In the genomic region with DNA sequence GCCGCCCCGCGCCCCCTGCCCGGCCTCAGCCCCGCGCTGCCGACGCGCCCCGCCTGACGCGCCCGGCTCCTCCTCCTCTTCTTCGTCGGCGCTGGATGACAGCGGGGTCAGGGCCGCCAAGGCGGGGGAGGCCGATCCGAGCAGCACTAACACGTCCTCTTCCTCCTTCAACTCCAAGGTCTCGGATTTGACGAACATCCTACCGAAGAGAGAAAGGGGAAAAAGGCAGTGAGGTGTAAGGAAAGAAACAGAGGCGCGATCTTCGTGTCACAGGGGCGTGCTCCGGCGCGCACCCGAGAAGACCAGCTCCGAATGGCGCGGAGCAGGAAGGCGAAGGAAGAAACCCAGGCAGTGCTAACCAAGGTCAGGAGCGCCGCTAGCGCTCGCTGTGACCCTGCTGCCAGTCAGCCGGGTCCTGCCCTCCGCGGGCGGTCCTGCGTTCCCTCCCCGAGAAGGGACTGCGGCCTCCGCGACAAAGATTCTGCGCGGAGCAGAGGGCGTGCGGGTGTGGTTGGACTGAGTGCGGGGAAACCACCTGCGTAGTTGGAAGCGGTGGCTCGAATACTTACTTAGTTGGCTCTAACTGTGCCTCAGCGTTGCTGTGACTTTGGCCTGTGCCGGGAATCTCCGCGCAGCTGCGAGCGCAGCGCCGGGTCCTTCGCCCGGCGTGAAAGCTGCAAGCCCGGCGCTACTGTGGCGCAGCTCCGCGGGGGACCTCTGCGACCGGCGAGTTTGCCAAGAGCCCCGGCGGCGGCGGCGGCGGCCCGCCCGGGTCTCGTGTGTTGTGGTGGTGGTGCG, we compare ENCODE assay signal across 8 cellular contexts.
DNase-seq lines count a peak whose midpoint lies in the region; ATAC-seq lines count a peak whose summit lies in the region.

No MANE protein-coding gene starts in this region.

- no peaks in the 10 kb centered on the region for H3K36me3 ChIP-seq in BLaER1

- H3K27ac ChIP-seq in BLaER1, result no peak overlapping the region

- H3K9me3 ChIP-seq in BLaER1, result peaks cover 26% of the 10 kb centered on the region

- DNase-seq in NCI-H82 (lab: John Stamatoyannopoulos, UW), result peak; percentile 65
- DNase-seq in astrocyte of the hippocampus (ENCODE audit: low read depth, low spot score), result peak; percentile 71
- DNase-seq in iPS-NIHi7 (ENCODE audit: extremely low spot score), result peak; percentile 40
- peak; percentile 28 for DNase-seq in stimulated activated CD4-positive, alpha-beta T cell treated with anti-CD3 and anti-CD28 coated beads, Interleukin-4, amount 100 ng/mL, for 24 hours
- DNase-seq in effector CD4-positive, alpha-beta T cell, result no peak

- H3K4me1 ChIP-seq in BLaER1, result peaks cover 23% of the 10 kb centered on the region

- peak overlapping the region; percentile 85 for H3K4me2 ChIP-seq in BLaER1

- peaks cover 85% of the 10 kb centered on the region for H4K20me1 ChIP-seq in BLaER1

- H3K9ac ChIP-seq in BLaER1, result no peak overlapping the region

- H3K27me3 ChIP-seq in BLaER1, result peaks cover 100% of the 10 kb centered on the region

- H3K4me3 ChIP-seq in BLaER1, result peak overlapping the region; percentile 61

- ATAC-seq in GM18861 (IDR thresholded peaks at IDR 0.05; ENCODE audit: unreplicated experiment) (peak; percentile 25), HG02938 (IDR thresholded peaks at IDR 0.05; ENCODE audit: unreplicated experiment) (peak; percentile 35)
